In genomic region chr17:10172241-10172741, GRCh38 we compare ENCODE assay signal across 9 cellular contexts. TPM values are rescaled to one million over a fixed set of nuclear protein-coding genes. Genes with fewer than 3 reads are reported as not detected.
DNase-seq lines count a peak whose midpoint lies in the region; ATAC-seq and TF ChIP-seq lines count a peak whose summit lies in the region.
"Had no signal": no experiment of that assay in that cellular context is flagged by ENCODE, and none has a peak within 500 bp of the region (broad histone marks: within the 10 kb centered on the region; RNA-seq: fewer than 3 reads in every experiment).

No MANE protein-coding gene starts in this region.

- H2BK120ac ChIP-seq in IMR-90 (ENCODE audit: low read depth, low read length), result peak overlapping the region; percentile 44

- POLR2A ChIA-PET in IMR-90 (lab: Charles Lee; ENCODE audit: unreplicated experiment), result no interaction called here

- no peaks in the 10 kb centered on the region for H3K27me3 Mint-ChIP-seq in central memory CD8-positive, alpha-beta T cell

- H2BK15ac ChIP-seq in IMR-90 (ENCODE audit: low read depth, low read length), result peak overlapping the region; percentile 26; the same call in 1 of the 3 replicates

- peaks cover 0 to 2% of the 10 kb centered on the region in 2 experiments; a peak in 3 of 4 replicates for H3K79me1 ChIP-seq in IMR-90 (ENCODE audit: low read depth in 1 of 2, low read length in 2 of 2)

- no peak overlapping the region for H3K56ac ChIP-seq in IMR-90 (ENCODE audit: extremely low read depth, insufficient read depth, low read length)

- H4K5ac ChIP-seq in IMR-90 (ENCODE audit: low read depth, low read length), result peak overlapping the region; percentile 5; the same call in 1 of the 2 replicates

- no peak for TF ChIP-seq RAD21 in IMR-90 (IDR thresholded peaks at IDR 0.05; ENCODE audit: low read length)

- H4K91ac ChIP-seq in IMR-90 (ENCODE audit: insufficient read depth, low read depth, low read length), result 0 out of 2 replicates have a peak overlapping the region, but pooled peaks have one; percentile 29

- TF ChIP-seq CTCF in IMR-90 (conservative IDR thresholded peaks at IDR 0.05; ENCODE audit: low read depth, low read length) (no peak), spleen (IDR thresholded peaks at IDR 0.05 in 8 of 11, conservative IDR thresholded peaks at IDR 0.05 in 3 of 11) (no peak)

- BruUV-seq in IMR-90 (replicated peaks; lab: Mats Ljungman, UMichigan), result no TSS peak

- WGBS in IMR-90 (ENCODE audit: extremely low coverage in 2 of 2, insufficient read length in 1 of 2), 2 experiments, result no CpG with 5 or more reads among the region's 3 CpGs
- WGBS in spleen, 5 donors, result 10 to 22% (median 21%) methylated on average over 2 to 3 of the region's 3 CpGs

- no peak overlapping the region for H3K14ac ChIP-seq in IMR-90 (replicated peaks; ENCODE audit: low read depth, low read length)

- CTCF ChIA-PET in IMR-90 (lab: Yijun Ruan, JAX), result interaction anchor here (0.5 to 0.6 kb wide), 3 partner anchors 52 to 466 kb away, joined by 3 to 5 read pairs (median 4); no protein-coding TSS in a partner anchor

- H3K9me3 ChIP-seq in IMR-90 (ENCODE audit: control insufficient read depth, insufficient read depth, low read length) (no peaks in the 10 kb centered on the region; the same call in 1 of the 2 replicates), spleen (no peaks in the 10 kb centered on the region)

- TF ChIP-seq POLR2A in IMR-90 (IDR thresholded peaks at IDR 0.05; ENCODE audit: low read depth, low read length) (no peak), spleen (IDR thresholded peaks at IDR 0.05) (no peak)

- in situ Hi-C loops in IMR-90 (cut with MboI; ENCODE audit: low sequenced_read_pairs), result no loop called here

- peak overlapping the region; percentile 72 for H3K27ac Mint-ChIP-seq in central memory CD8-positive, alpha-beta T cell (ENCODE audit: low read depth)

- H2AK9ac ChIP-seq in IMR-90 (replicated peaks; ENCODE audit: low read depth, low read length, poor library complexity), result no peak overlapping the region

- H3K36me3 ChIP-seq in IMR-90 (ENCODE audit: control insufficient read depth, insufficient read depth, low read length) (no peaks in the 10 kb centered on the region), spleen (no peaks in the 10 kb centered on the region)

- DNase-seq in IMR-90, result peak; percentile 37
- no peak for DNase-seq in central memory CD8-positive, alpha-beta T cell (ENCODE audit: low spot score in 2 of 2)
- DNase-seq in spleen, result peak; percentile 78
- DNase-seq in occipital lobe (lab: John Stamatoyannopoulos, UW), result no peak
- no peak for DNase-seq in HCEC 1CT
- DNase-seq in NCI-H128 (lab: John Stamatoyannopoulos, UW; ENCODE audit: unreplicated experiment), result no peak
- DNase-seq: NCI-H69 had no signal

- peaks cover 6% of the 10 kb centered on the region for H3K36me3 Mint-ChIP-seq in central memory CD8-positive, alpha-beta T cell (ENCODE audit: insufficient read depth)

- peaks cover 9% of the 10 kb centered on the region for H3K4me1 ChIP-seq in IMR-90 (ENCODE audit: control insufficient read depth, insufficient read depth, low read length)
- H3K4me1 ChIP-seq in spleen, result peaks cover 7 to 73% (median 31%) of the 10 kb centered on the region in 6 donors

- no peaks in the 10 kb centered on the region for H4K20me1 ChIP-seq in IMR-90 (ENCODE audit: insufficient read depth, low read length)

- no peak overlapping the region for H3K4me3 Mint-ChIP-seq in central memory CD8-positive, alpha-beta T cell

- no peak overlapping the region for H3K4me3 ChIP-seq in IMR-90 (ENCODE audit: insufficient read depth, low read depth, low read length)
- peak overlapping the region in 1 of 8 donors; percentile 23 for H3K4me3 ChIP-seq in spleen

- H3K27ac ChIP-seq in IMR-90 (ENCODE audit: insufficient read depth, low read length), result no peak overlapping the region
- H3K27ac ChIP-seq in spleen, result peak overlapping the region in 5 of 8 donors; percentile 48 to 76 (median 67)

- H3K27me3 ChIP-seq in IMR-90 (ENCODE audit: control insufficient read depth, insufficient read depth, low read length) (no peaks in the 10 kb centered on the region), spleen (replicated peaks in 1 of 7) (no peaks in the 10 kb centered on the region)

- H3K9me1 ChIP-seq in IMR-90 (ENCODE audit: insufficient read depth, low read length), result peaks cover 6% of the 10 kb centered on the region; the same call in 1 of the 2 replicates

- no peak overlapping the region for H3K9ac ChIP-seq in IMR-90 (ENCODE audit: low read depth, low read length)

- no peak overlapping the region for H2AK5ac ChIP-seq in IMR-90 (ENCODE audit: low read depth, low read length)

- dilution Hi-C loops in IMR-90 (cut with HindIII; ENCODE audit: low sequenced_read_pairs, unreplicated experiment), result no loop called here

- no peak overlapping the region for H3K23ac ChIP-seq in IMR-90 (ENCODE audit: low read depth, low read length)

- peak overlapping the region; percentile 12; the same call in 1 of the 2 replicates for H3K4me2 ChIP-seq in IMR-90 (ENCODE audit: low read depth, low read length)

- H2BK20ac ChIP-seq in IMR-90 (ENCODE audit: low read depth, low read length), result peak overlapping the region; percentile 29; the same call in 1 of the 2 replicates

- intact Hi-C loops in IMR-90 (cut with micrococcal nuclease) (no loop called here), spleen (cut with DNase I; ENCODE audit: low total_unique reads) (no loop called here)

- H3K9me3 Mint-ChIP-seq in central memory CD8-positive, alpha-beta T cell, result no peaks in the 10 kb centered on the region

- no peak overlapping the region for H4K8ac ChIP-seq in IMR-90 (ENCODE audit: low read depth in 2 of 2, low read length in 2 of 2)

- peaks cover 24% of the 10 kb centered on the region for H3K4me1 Mint-ChIP-seq in central memory CD8-positive, alpha-beta T cell

- peak; percentile 86 for ATAC-seq in GM18511 (IDR thresholded peaks at IDR 0.05; ENCODE audit: unreplicated experiment)
- peak; percentile 53; the same call in 1 of the 2 replicates for ATAC-seq in IMR-90 (ENCODE audit: low read depth)
- no peak for ATAC-seq in central memory CD8-positive, alpha-beta T cell (replicated peaks; ENCODE audit: extremely low read depth, poor library complexity, severe bottlenecking)
- no peak for ATAC-seq in GM21825 (IDR thresholded peaks at IDR 0.05; ENCODE audit: unreplicated experiment)

- H2AFZ ChIP-seq in IMR-90 (replicated peaks; ENCODE audit: low read length, poor library complexity), result no peak overlapping the region

- H2BK5ac ChIP-seq in IMR-90 (ENCODE audit: low read depth, low read length, poor library complexity, severe bottlenecking), result no peak overlapping the region

- peak overlapping the region; percentile 39 for H3K18ac ChIP-seq in IMR-90 (ENCODE audit: low read depth, low read length)

- H3K4ac ChIP-seq in IMR-90 (ENCODE audit: low read depth, low read length), result no peak overlapping the region; the same call in 1 of the 2 replicates

TF ChIP-seq in IMR-90, 13 proteins besides CTCF, POLR2A, EP300 and RAD21:
- no peak for TF ChIP-seq CHD1 (IDR thresholded peaks at IDR 0.05; ENCODE audit: low read depth, low read length)
- TF ChIP-seq BHLHE40 (IDR thresholded peaks at IDR 0.05; ENCODE audit: low read depth, low read length), result no peak
- TF ChIP-seq ELK1 (IDR thresholded peaks at IDR 0.05; ENCODE audit: borderline replicate concordance, low read depth, low read length), result no peak
- TF ChIP-seq CEBPB (IDR thresholded peaks at IDR 0.05; ENCODE audit: low read depth, low read length), result no peak
- no peak for TF ChIP-seq FOS (IDR thresholded peaks at IDR 0.05; ENCODE audit: low read depth, low read length)
- no peak for TF ChIP-seq SMC3 (IDR thresholded peaks at IDR 0.05; ENCODE audit: low read depth, low read length)
- no peak for TF ChIP-seq NFE2L2 (IDR thresholded peaks at IDR 0.05; ENCODE audit: low read depth, low read length)
- TF ChIP-seq MAFK (IDR thresholded peaks at IDR 0.05; ENCODE audit: low read depth, low read length), result no peak
- no peak for TF ChIP-seq RFX5 (IDR thresholded peaks at IDR 0.05; ENCODE audit: low read depth, low read length)
- no peak for TF ChIP-seq MAZ (IDR thresholded peaks at IDR 0.05; ENCODE audit: borderline replicate concordance, low read depth, low read length)
- TF ChIP-seq USF2 (IDR thresholded peaks at IDR 0.05; ENCODE audit: low read depth, low read length), result no peak

RNA-seq across cellular contexts. Expression of gene GAS7, which starts 26.1 kb away (rescaled TPM):
- total RNA-seq in IMR-90 (2012; rRNA removed) (5.0 and 6.4 TPM in 2 replicates), spleen (100 to 1,000 TPM in 3 of 7 donors, 10 to 100 TPM in 4; 47.4 to 127 (median 83.0) TPM), occipital lobe (80.2 TPM)
- polyA plus RNA-seq in IMR-90 (2012; rRNA removed) (4.1 and 4.6 TPM in 2 replicates), spleen (10 to 100 TPM in 1 of 3 donors, 1 to 10 TPM in 2; 4.1 to 16.8 (median 4.4) TPM)
- 2.3 and 4.1 TPM in 2 replicates for polyA plus RNA-seq in IMR-90 (2012; cell fraction: cytosol; rRNA removed)
- polyA plus RNA-seq in IMR-90 (2012; cell fraction: nucleus; rRNA removed; ENCODE audit: low replicate concordance), result 3.2 and 5.9 TPM in 2 replicates

Comparison
In these comparisons a context has a peak if more than half of its experiments do, and no peak if none do; other contexts are left out.
1. ATAC-seq: peak in GM18511 (single experiment) and IMR-90 (single experiment); none in central memory CD8-positive, alpha-beta T cell (single experiment) and GM21825 (single experiment).
2. DNase-seq: peak in IMR-90 (single experiment) and spleen (single experiment); none in central memory CD8-positive, alpha-beta T cell (0 of 2), occipital lobe (single experiment), HCEC 1CT (single experiment) and NCI-H128 (single experiment).